Comparison of ENCODE assay signal across 17 cellular contexts in genomic region chr1:171603042-171603441, GRCh38. TPM values are rescaled to one million over a fixed set of nuclear protein-coding genes. Genes with fewer than 3 reads are reported as not detected.
"Had no signal": no experiment of that assay in that cellular context is flagged by ENCODE, and none has a peak within 500 bp of the region (broad histone marks: within the 10 kb centered on the region; RNA-seq: fewer than 3 reads in every experiment).

No MANE protein-coding gene starts in this region.

RNA-seq across cellular contexts. Expression of gene MYOCOS, which starts 19.0 kb away (rescaled TPM):
- total RNA-seq: activated CD4-positive, alpha-beta T cell treated with anti-CD3 and anti-CD28 coated beads for 36 hours; activated CD8-positive, alpha-beta memory T cell treated with anti-CD3 and anti-CD28 coated beads, Interleukin-2, amount 10 ng/mL, durations not matched to agents 7 days and 5 days; activated naive CD4-positive, alpha-beta T cell treated with anti-CD3 and anti-CD28 coated beads for 36 hours; adrenal gland; aorta; astrocyte; body of pancreas; breast epithelium; cardiac septum; cerebellum had no signal
- polyA plus RNA-seq: adrenal gland, aorta had no signal

RNA-seq across cellular contexts. Expression of gene MYOC, which starts 49.4 kb away (rescaled TPM):
- total RNA-seq: activated CD4-positive, alpha-beta memory T cell treated with anti-CD3 and anti-CD28 coated beads, Interleukin-2, amount 10 ng/mL, durations not matched to agents 7 days and 5 days; activated CD4-positive, alpha-beta T cell treated with anti-CD3 and anti-CD28 coated beads for 36 hours; activated CD4-positive, alpha-beta T cell treated with anti-CD3 and anti-CD28 coated beads, Interleukin-2, amount 10 ng/mL, durations not matched to agents 7 days and 5 days; activated CD8-positive, alpha-beta memory T cell treated with anti-CD3 and anti-CD28 coated beads, Interleukin-2, amount 10 ng/mL, durations not matched to agents 7 days and 5 days; activated CD8-positive, alpha-beta T cell treated with anti-CD3 and anti-CD28 coated beads, Interleukin-2, amount 10 ng/mL, durations not matched to agents 7 days and 5 days; activated naive CD4-positive, alpha-beta T cell treated with anti-CD3 and anti-CD28 coated beads for 36 hours; activated naive CD4-positive, alpha-beta T cell treated with anti-CD3 and anti-CD28 coated beads, Interleukin-2, amount 50 U/mL, for 72 hours; activated naive CD8-positive, alpha-beta T cell treated with anti-CD3 and anti-CD28 coated beads for 36 hours; activated T-helper 1 cell treated with anti-CD3 and anti-CD28 coated beads, Interleukin-12 subunit alpha, Interleukin-12 subunit beta, Interleukin-2, Interleukin-4 antibody, amounts not matched to agents 30 ng/mL and 10 ng/mL and 1 ng/mL, durations not matched to agents 14 hours and 24 hours and 36 hours; activated T-helper 17 cell treated with anti-CD3 and anti-CD28 coated beads, Interleukin-2, amount 50 U/mL, for 72 hours; astrocyte had no signal
